8 cellular contexts compared by ENCODE assay signal in the genomic region with DNA sequence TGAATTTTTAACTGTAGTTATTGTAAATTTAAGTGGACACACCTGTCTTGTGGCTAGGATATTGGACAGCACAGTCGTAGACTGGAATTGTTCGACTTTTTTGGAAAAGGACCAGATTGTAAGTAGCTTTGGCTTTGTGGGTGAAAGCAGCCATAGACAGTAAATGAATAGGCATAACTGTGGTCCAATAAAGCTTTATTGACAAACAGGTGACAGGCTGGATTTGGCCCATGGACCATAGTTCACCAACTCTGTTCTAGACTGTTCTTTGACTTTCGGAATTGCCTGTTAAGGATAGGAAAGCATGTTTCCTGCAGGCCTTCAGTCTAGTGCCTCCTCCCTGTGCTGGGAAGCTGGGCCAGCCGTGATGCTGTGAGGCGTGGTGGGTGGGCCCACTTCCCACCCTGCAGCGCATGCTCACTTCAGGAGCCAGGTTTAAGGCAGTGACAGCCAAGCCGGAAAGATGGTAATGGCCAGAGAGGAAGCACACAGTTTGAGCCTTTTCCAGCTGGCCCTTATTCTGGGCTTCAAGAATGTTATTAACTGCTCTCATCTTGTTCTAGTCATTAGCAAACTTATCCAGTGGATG. TPM values are rescaled to one million over a fixed set of nuclear protein-coding genes. Genes with fewer than 3 reads are reported as not detected.
A peak's percentile ranks its signal among the peaks of the same experiment; 100 is the strongest.
DNase-seq lines count a peak whose midpoint lies in the region; ATAC-seq, FAIRE-seq and TF ChIP-seq lines count a peak whose summit lies in the region.

No MANE protein-coding gene starts in this region.

- no peak for TF ChIP-seq CTCF in astrocyte (IDR thresholded peaks at IDR 0.05; ENCODE audit: insufficient read depth, low read depth, low read length)
- no peak for TF ChIP-seq CTCF in lower lobe of right lung (IDR thresholded peaks at IDR 0.05)

- H3K27me3 ChIP-seq in astrocyte (ENCODE audit: insufficient read depth, low read length) (no peaks in the 10 kb centered on the region), lower lobe of right lung (ENCODE audit: low read depth) (no peaks in the 10 kb centered on the region), thymus (ENCODE audit: control insufficient read depth, insufficient read depth) (no peaks in the 10 kb centered on the region)

- FAIRE-seq in astrocyte (lab: Jason Lieb, UNC), result no peak

- H3K36me3 Mint-ChIP-seq in activated T-cell treated with anti-CD3 and anti-CD28 coated beads, Interleukin-2, amount 50 U/mL, for 72 hours (ENCODE audit: insufficient read depth in 2 of 2), result peaks cover 23 to 25% of the 10 kb centered on the region in 2 donors
- peaks cover 2% of the 10 kb centered on the region for H3K36me3 Mint-ChIP-seq in astrocyte (ENCODE audit: low read depth, unreplicated experiment)

- no peak overlapping the region for H2AFZ ChIP-seq in astrocyte (ENCODE audit: low read depth, low read length)

- H3K4me3 Mint-ChIP-seq in activated T-cell treated with anti-CD3 and anti-CD28 coated beads, Interleukin-2, amount 50 U/mL, for 72 hours, result peak overlapping the region; percentile 91 to 95
- peak overlapping the region; percentile 8 for H3K4me3 Mint-ChIP-seq in astrocyte (ENCODE audit: unreplicated experiment)

- H3K27ac ChIP-seq in astrocyte (ENCODE audit: low read depth, low read length) (no peak overlapping the region), lower lobe of right lung (peak overlapping the region; percentile 71), thymus (ENCODE audit: low read depth) (peak overlapping the region; percentile 25)

- H3K36me3 ChIP-seq in astrocyte (ENCODE audit: insufficient read depth, low read length), result no peaks in the 10 kb centered on the region
- peaks cover 11% of the 10 kb centered on the region for H3K36me3 ChIP-seq in lower lobe of right lung
- H3K36me3 ChIP-seq in thymus (ENCODE audit: control insufficient read depth, insufficient read depth), result peaks cover 17% of the 10 kb centered on the region

- peak in 1 of 2 donors; percentile 27 for DNase-seq in activated T-cell treated with anti-CD3 and anti-CD28 coated beads, Interleukin-2, amount 50 U/mL, for 72 hours
- DNase-seq in activated T-cell treated with anti-CD3 and anti-CD28 coated beads for 4 hours, result no peak
- no peak for DNase-seq in astrocyte (ENCODE audit: low read depth)
- DNase-seq in lower lobe of right lung, result no peak
- DNase-seq in activated gamma-delta T cell (lab: John Stamatoyannopoulos, UW), result no peak
- DNase-seq in midbrain (lab: John Stamatoyannopoulos, UW), result no peak
- DNase-seq in NCI-H2029 (lab: John Stamatoyannopoulos, UW), result no peak

- no peak overlapping the region for H3K9ac ChIP-seq in astrocyte (ENCODE audit: low read length)

- WGBS in thymus, result 97% methylated on average over 7 of the region's 7 CpGs

- peaks cover 10% of the 10 kb centered on the region for H3K4me1 ChIP-seq in astrocyte (ENCODE audit: insufficient read depth, low read length)
- peaks cover 67% of the 10 kb centered on the region for H3K4me1 ChIP-seq in lower lobe of right lung
- H3K4me1 ChIP-seq in thymus (ENCODE audit: control insufficient read depth, insufficient read depth, low read length), result peaks cover 41% of the 10 kb centered on the region

- ATAC-seq in activated T-cell treated with anti-CD3 and anti-CD28 coated beads, Interleukin-2, amount 50 U/mL, for 72 hours (replicated peaks in 1 of 2), result no peak
- peak in 1 of 2 donors; percentile 25 for ATAC-seq in lower lobe of right lung

- intact Hi-C loops in lower lobe of right lung (cut with DNase I), result no loop called here

- H3K4me3 ChIP-seq in astrocyte (ENCODE audit: insufficient read depth, low read depth, low read length) (no peak overlapping the region), lower lobe of right lung (no peak overlapping the region), thymus (ENCODE audit: low read length) (no peak overlapping the region)

- peak overlapping the region; percentile 95 for H3K27ac Mint-ChIP-seq in activated T-cell treated with anti-CD3 and anti-CD28 coated beads, Interleukin-2, amount 50 U/mL, for 72 hours
- H3K27ac Mint-ChIP-seq in astrocyte (ENCODE audit: unreplicated experiment), result no peak overlapping the region

- peaks cover 70% of the 10 kb centered on the region for H4K20me1 ChIP-seq in astrocyte (ENCODE audit: insufficient read depth, low read length)

- H3K9me3 Mint-ChIP-seq in activated T-cell treated with anti-CD3 and anti-CD28 coated beads, Interleukin-2, amount 50 U/mL, for 72 hours, result no peaks in the 10 kb centered on the region
- H3K9me3 Mint-ChIP-seq in astrocyte (ENCODE audit: unreplicated experiment), result no peaks in the 10 kb centered on the region

- H3K4me1 Mint-ChIP-seq in activated T-cell treated with anti-CD3 and anti-CD28 coated beads, Interleukin-2, amount 50 U/mL, for 72 hours (ENCODE audit: low read depth), result peaks cover 81% of the 10 kb centered on the region
- peaks cover 39% of the 10 kb centered on the region for H3K4me1 Mint-ChIP-seq in astrocyte (ENCODE audit: low read depth, unreplicated experiment)

- no peaks in the 10 kb centered on the region for H3K9me3 ChIP-seq in astrocyte (ENCODE audit: insufficient read depth, low read depth, low read length)
- no peaks in the 10 kb centered on the region for H3K9me3 ChIP-seq in lower lobe of right lung
- no peaks in the 10 kb centered on the region for H3K9me3 ChIP-seq in thymus (ENCODE audit: control insufficient read depth)

- H3K27me3 Mint-ChIP-seq in activated T-cell treated with anti-CD3 and anti-CD28 coated beads, Interleukin-2, amount 50 U/mL, for 72 hours (ENCODE audit: low read depth), result no peaks in the 10 kb centered on the region
- no peaks in the 10 kb centered on the region for H3K27me3 Mint-ChIP-seq in astrocyte (ENCODE audit: low read depth, unreplicated experiment)

- H3K4me2 ChIP-seq in astrocyte (ENCODE audit: low read length), result no peak overlapping the region

- H3K79me2 ChIP-seq in astrocyte (ENCODE audit: insufficient read depth, low read length), result peaks cover 78% of the 10 kb centered on the region

RNA-seq across cellular contexts. Expression of gene PPP2R5C, which starts 51.8 kb away (rescaled TPM):
- 100 to 1,000 TPM; 317 to 370 TPM for total RNA-seq in activated T-cell treated with anti-CD3 and anti-CD28 coated beads, Interleukin-2, amount 50 U/mL, for 72 hours
- 98.7 and 102 TPM in 2 replicates for total RNA-seq in astrocyte
- total RNA-seq in lower lobe of right lung, result 160 TPM
- 144 TPM for polyA plus RNA-seq in thymus
